ENCODE assay signal across 10 cellular contexts in the genomic region with DNA sequence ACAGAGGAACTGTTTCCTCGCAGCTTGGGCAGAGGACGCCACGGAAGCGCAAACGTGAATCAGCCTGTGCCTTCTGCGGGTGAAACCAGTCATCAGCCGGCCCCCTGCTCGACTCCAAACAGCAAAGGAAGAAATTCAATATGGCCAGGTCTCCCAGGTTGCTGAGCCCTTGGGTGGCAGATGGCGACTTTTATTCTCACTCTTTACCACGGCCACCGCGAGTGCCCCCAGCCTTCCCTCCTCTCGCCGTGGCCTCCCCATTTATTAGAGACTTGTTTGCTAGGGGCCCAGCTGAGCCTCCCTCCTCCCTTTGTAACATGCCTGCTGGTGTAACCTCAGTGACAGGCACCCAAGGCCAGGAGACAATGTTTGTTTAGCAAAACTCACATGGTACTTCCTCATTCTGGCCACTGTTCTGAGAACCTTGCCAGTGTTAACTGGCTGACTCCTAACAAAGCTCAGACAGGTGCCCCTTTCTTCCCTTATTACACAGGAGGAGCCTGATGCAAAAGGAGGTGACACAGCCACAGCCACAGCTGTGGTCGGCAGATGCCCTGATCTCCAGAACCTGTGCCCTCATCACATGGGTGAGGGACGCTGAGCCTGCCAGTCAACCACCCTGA. TPM values are rescaled to one million over a fixed set of nuclear protein-coding genes. Genes with fewer than 3 reads are reported as not detected.
A peak's percentile ranks its signal among the peaks of the same experiment; 100 is the strongest.
DNase-seq lines count a peak whose midpoint lies in the region; ATAC-seq and TF ChIP-seq lines count a peak whose summit lies in the region.
"Had no signal": no experiment of that assay in that cellular context is flagged by ENCODE, and none has a peak within 500 bp of the region (broad histone marks: within the 10 kb centered on the region; RNA-seq: fewer than 3 reads in every experiment).

No MANE protein-coding gene starts in this region.

- H3K9me3 ChIP-seq in gastroesophageal sphincter (no peaks in the 10 kb centered on the region), upper lobe of left lung (no peaks in the 10 kb centered on the region)

- DNase-seq in NCI-H2081 (lab: John Stamatoyannopoulos, UW) (peak; percentile 19 to 24), NCI-H2081 treated with DMSO at 0.1 percent for 48 hours (lab: John Stamatoyannopoulos, UW) (no peak), NCI-H526 treated with DMSO at 0.1 percent for 48 hours (lab: John Stamatoyannopoulos, UW) (peak; percentile 76), upper lobe of left lung (peak in 1 of 2 donors; percentile 68), GM19240 (ENCODE audit: insufficient read length, low spot score) (no peak), NCI-H1105 treated with DMSO at 0.1 percent for 48 hours (lab: John Stamatoyannopoulos, UW) (no peak), foreskin melanocyte (no peak)
- DNase-seq: activated naive CD4-positive, alpha-beta T cell treated with Interleukin-2 at 50 U/mL for 16 hours; stimulated activated naive CD8-positive, alpha-beta T cell treated with anti-CD3 and anti-CD28 coated beads, Interleukin-15, amount 100 ng/mL, for 72 hours had no signal

- TF ChIP-seq EP300 in gastroesophageal sphincter (IDR thresholded peaks at IDR 0.05) (no peak), upper lobe of left lung (IDR thresholded peaks at IDR 0.05) (no peak)

- no peak for TF ChIP-seq POLR2A in gastroesophageal sphincter (IDR thresholded peaks at IDR 0.05)
- peak in 1 of 4 donors; percentile 33 for TF ChIP-seq POLR2A in upper lobe of left lung (IDR thresholded peaks at IDR 0.05)

- WGBS in gastroesophageal sphincter (ENCODE audit: low coverage in 1 of 2), 2 donors, result 90% methylated on average over 2 to 4 of the region's 16 CpGs
- 62 to 75% methylated on average over 15 to 16 of the region's 16 CpGs for WGBS in upper lobe of left lung, 2 donors

- H3K27ac ChIP-seq in gastroesophageal sphincter (no peak overlapping the region), upper lobe of left lung (peak overlapping the region; percentile 69 to 98 (median 85))

- peak; percentile 8 for ATAC-seq in gastroesophageal sphincter
- ATAC-seq in upper lobe of left lung (ENCODE audit: low FRiP score in 2 of 2), result peak; percentile 35 to 50
- ATAC-seq: stimulated activated naive CD8-positive, alpha-beta T cell treated with anti-CD3 and anti-CD28 coated beads, Interleukin-15, amount 100 ng/mL, for 72 hours had no signal

- H3K4me3 ChIP-seq in gastroesophageal sphincter, result no peak overlapping the region
- H3K4me3 ChIP-seq in upper lobe of left lung, result no peak overlapping the region

- no peak for TF ChIP-seq CTCF in gastroesophageal sphincter (IDR thresholded peaks at IDR 0.05)
- no peak for TF ChIP-seq CTCF in upper lobe of left lung (IDR thresholded peaks at IDR 0.05)

- H3K27me3 ChIP-seq in gastroesophageal sphincter, result no peaks in the 10 kb centered on the region
- H3K27me3 ChIP-seq in upper lobe of left lung, result no peaks in the 10 kb centered on the region

- H3K4me1 ChIP-seq in gastroesophageal sphincter, result peaks cover 0 to 58% (median 0%) of the 10 kb centered on the region in 3 donors
- H3K4me1 ChIP-seq in upper lobe of left lung, result peaks cover 32 to 67% (median 44%) of the 10 kb centered on the region in 4 donors

- peaks cover 0 to 28% of the 10 kb centered on the region in 2 donors for H3K36me3 ChIP-seq in gastroesophageal sphincter
- H3K36me3 ChIP-seq in upper lobe of left lung, result peaks cover 0 to 7% (median 2%) of the 10 kb centered on the region in 4 donors

RNA-seq across cellular contexts. Expression of gene RAB20, which starts 5.8 kb away (rescaled TPM):
- 10 to 100 TPM in 3 of 4 donors, 1 to 10 TPM in 1; 8.7 to 32.8 (median 18.4) TPM for total RNA-seq in gastroesophageal sphincter
- 10 to 100 TPM; 46.7 to 80.7 (median 57.8) TPM for total RNA-seq in upper lobe of left lung

RNA-seq across cellular contexts. Expression of gene NAXD, which starts 59.6 kb away (rescaled TPM):
- 10 to 100 TPM; 29.5 to 45.3 (median 36.0) TPM for total RNA-seq in gastroesophageal sphincter
- 10 to 100 TPM; 19.6 to 38.8 (median 29.4) TPM for total RNA-seq in upper lobe of left lung

Comparison
In these comparisons a context has a peak if more than half of its experiments do, and no peak if none do; other contexts are left out.
1. DNase-seq: peak in NCI-H2081 (2 of 2) and NCI-H526 treated with DMSO at 0.1 percent for 48 hours (single experiment); none in NCI-H2081 treated with DMSO at 0.1 percent for 48 hours (single experiment), GM19240 (single experiment), NCI-H1105 treated with DMSO at 0.1 percent for 48 hours (single experiment) and foreskin melanocyte (single experiment).
2. H3K27ac ChIP-seq: peak in upper lobe of left lung (4 of 4); none in gastroesophageal sphincter (0 of 4).